In the genomic region with DNA sequence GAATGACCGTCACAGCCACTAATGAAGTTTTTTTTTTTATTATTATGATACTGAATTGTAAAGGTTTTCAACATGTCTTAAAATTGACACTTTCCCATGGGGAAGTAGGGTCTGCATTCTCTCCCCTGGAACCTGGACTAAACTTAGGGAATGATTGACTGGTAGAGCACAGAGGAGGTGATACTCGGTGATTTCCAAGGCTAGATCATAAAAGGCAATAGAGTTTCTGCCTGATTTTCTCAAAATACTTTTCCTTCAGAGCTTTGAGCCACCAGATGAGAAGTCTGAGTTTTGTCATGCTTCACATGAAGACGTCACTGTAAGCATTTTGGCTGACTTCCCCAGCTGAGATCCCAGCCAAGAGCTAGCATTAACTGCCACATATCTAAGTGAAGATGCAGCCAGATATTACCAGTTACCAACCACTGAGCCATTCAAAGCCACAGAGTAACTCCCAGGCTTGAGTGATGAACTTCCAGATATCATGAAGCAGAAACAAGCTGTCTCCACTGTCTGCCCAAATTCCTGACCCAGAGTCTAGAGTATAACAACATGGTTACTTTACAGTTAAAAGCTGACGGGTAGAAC, we compare ENCODE assay signal across 13 cellular contexts.
DNase-seq lines count a peak whose midpoint lies in the region; ATAC-seq, FAIRE-seq and TF ChIP-seq lines count a peak whose summit lies in the region.
"Had no signal": no experiment of that assay in that cellular context is flagged by ENCODE, and none has a peak within 500 bp of the region (broad histone marks: within the 10 kb centered on the region; RNA-seq: fewer than 3 reads in every experiment).

No MANE protein-coding gene starts in this region.

- H2AFZ ChIP-seq in GM12878 (ENCODE audit: control insufficient read depth, low read depth, low read length), result no peak overlapping the region

- H3K36me3 ChIP-seq in GM12878 (ENCODE audit: control insufficient read depth in 2 of 2, insufficient read depth in 2 of 2, low read length in 1 of 2), result no peaks in the 10 kb centered on the region
- H3K36me3 ChIP-seq in sigmoid colon, result no peaks in the 10 kb centered on the region

- BruUV-seq in GM12878 (replicated peaks; lab: Mats Ljungman, UMichigan), result no TSS peak

- no peak for FAIRE-seq in GM12878 (lab: Jason Lieb, UNC)
- FAIRE-seq: endometrium, H54 had no signal

- CTCF ChIA-PET in GM12878 (lab: Yijun Ruan, JAX), result interaction anchor here (1.0 to 2.0 kb wide), 5 partner anchors 11 to 200 kb away, joined by 3 to 5 read pairs (median 4); no protein-coding TSS in a partner anchor

- no peak overlapping the region for H3K27ac ChIP-seq in GM12878 (ENCODE audit: control insufficient read depth, insufficient read depth)
- H3K27ac ChIP-seq in sigmoid colon, result peak overlapping the region in 3 of 4 donors; percentile 59 to 71 (median 67)

- H3K4me3 ChIP-seq in GM12878, result no peak overlapping the region
- no peak overlapping the region for H3K4me3 ChIP-seq in sigmoid colon

- TF ChIP-seq POLR2A in GM12878 (IDR thresholded peaks at IDR 0.05; ENCODE audit: low read depth, low read length) (no peak), sigmoid colon (IDR thresholded peaks at IDR 0.05) (no peak)

- no peaks in the 10 kb centered on the region for H4K20me1 ChIP-seq in GM12878 (ENCODE audit: control insufficient read depth, insufficient read depth)

- intact Hi-C loops in GM12878 (cut with micrococcal nuclease; ENCODE audit: unreplicated experiment) (loop anchor here (1.0 to 5.0 kb wide), 2 partner anchors 72 to 200 kb away; no protein-coding TSS in a partner anchor), left ventricle myocardium superior (cut with micrococcal nuclease) (no loop called here), sigmoid colon (cut with DNase I) (loop anchor here (5.0 kb wide), 1 partner anchor 103 kb away; no protein-coding TSS in a partner anchor)

- H3K9ac ChIP-seq in GM12878 (ENCODE audit: control insufficient read depth, insufficient read depth, low read length), result no peak overlapping the region

- TF ChIP-seq EP300 in GM12878 (IDR thresholded peaks at IDR 0.05; ENCODE audit: borderline replicate concordance in 1 of 2, control insufficient read depth in 1 of 2, low read depth in 2 of 2, low read length in 2 of 2) (no peak), sigmoid colon (IDR thresholded peaks at IDR 0.05) (no peak)

- no peak for TF ChIP-seq RAD21 in GM12878 (IDR thresholded peaks at IDR 0.05; ENCODE audit: insufficient read depth, low read depth, low read length)

- no peaks in the 10 kb centered on the region for H3K9me3 ChIP-seq in GM12878 (replicated peaks; ENCODE audit: control insufficient read depth, insufficient read depth, low read length)
- H3K9me3 ChIP-seq in sigmoid colon, result no peaks in the 10 kb centered on the region

- in situ Hi-C loops in GM12878 (cut with MboI), result no loop called here

- peak; percentile 10; the same call in 2 of the 3 replicates for ATAC-seq in GM12878
- ATAC-seq in left ventricle myocardium superior, result peak; percentile 53
- no peak for ATAC-seq in HG03432 (IDR thresholded peaks at IDR 0.05; ENCODE audit: unreplicated experiment)

- WGBS in GM12878 (ENCODE audit: insufficient coverage, insufficient replicate concordance, low lambda C conversion rate, missing lambda C conversion rate), result 1% methylated on average over 4 of the region's 4 CpGs
- 64 to 68% methylated on average over 4 of the region's 4 CpGs for WGBS in sigmoid colon, 2 donors

- RAD21 ChIA-PET in GM12878 (lab: Charles Lee; ENCODE audit: unreplicated experiment), result interaction anchor here (0.6 to 2.4 kb wide), 6 partner anchors 29 to 197 kb away, joined by 3 to 15 read pairs (median 4); no protein-coding TSS in a partner anchor

- H3K4me1 ChIP-seq in GM12878 (ENCODE audit: control insufficient read depth, insufficient read depth, low read length) (no peaks in the 10 kb centered on the region), sigmoid colon (peaks cover 0 to 23% (median 13%) of the 10 kb centered on the region in 4 donors)

- H3K27me3 ChIP-seq in GM12878 (replicated peaks in 1 of 2; ENCODE audit: control insufficient read depth in 2 of 2, insufficient read depth in 2 of 2, low read length in 1 of 2) (no peaks in the 10 kb centered on the region), sigmoid colon (no peaks in the 10 kb centered on the region)

- no peak for TF ChIP-seq CTCF in GM12878 (IDR thresholded peaks at IDR 0.05 in 2 of 3, conservative IDR thresholded peaks at IDR 0.05 in 1 of 3; ENCODE audit: control insufficient read depth in 2 of 3, extremely low read depth in 1 of 3, insufficient read depth in 1 of 3, low read depth in 3 of 3, low read length in 3 of 3)
- no peak for TF ChIP-seq CTCF in sigmoid colon (IDR thresholded peaks at IDR 0.05)

- H3K4me2 ChIP-seq in GM12878 (ENCODE audit: control insufficient read depth, insufficient read depth), result no peak overlapping the region

- peak; percentile 56 for DNase-seq in HS-5 (ENCODE audit: low read depth)
- no peak for DNase-seq in GM12878 (ENCODE audit: low read depth, low spot score)
- DNase-seq in left ventricle myocardium superior, result peak; percentile 39
- DNase-seq in sigmoid colon, result peak; percentile 86
- no peak for DNase-seq in DMS114 treated with DMSO at 0.1 percent for 48 hours (lab: John Stamatoyannopoulos, UW; ENCODE audit: unreplicated experiment)
- no peak for DNase-seq in GOT3 (lab: John Stamatoyannopoulos, UW)
- DNase-seq in amniotic stem cell (lab: John Stamatoyannopoulos, UW), result no peak
- DNase-seq: activated B cell treated with CpG ODN at 0.5 μM for 24 hours; COR-L47; NK-92 treated with Interleukin-12 subunit alpha and Interleukin-12 subunit beta, amount 100 ng/mL, for 24 hours had no signal

- SMC1A ChIA-PET in GM12878 (lab: Charles Lee; ENCODE audit: uncharacterized antibody, unreplicated experiment), result interaction anchor here (0.5 to 4.4 kb wide), 18 partner anchors 11 to 353 kb away, joined by 3 to 39 read pairs (median 3); no protein-coding TSS in a partner anchor

- no peaks in the 10 kb centered on the region for H3K79me2 ChIP-seq in GM12878 (ENCODE audit: control insufficient read depth, insufficient read depth, low read length)

- POLR2A ChIA-PET in GM12878 (lab: Charles Lee), result interaction anchor here (0.7 to 2.1 kb wide), 3 partner anchors 14 to 75 kb away, joined by 3 to 5 read pairs (median 4); no protein-coding TSS in a partner anchor

TF ChIP-seq in GM12878, 131 proteins besides CTCF, POLR2A, EP300 and RAD21 (continues in another document):
- peak; percentile 51; the same call in 1 of the 2 replicates for TF ChIP-seq ATF7 (IDR thresholded peaks at IDR 0.05; ENCODE audit: low read depth)
- TF ChIP-seq CREB1 (IDR thresholded peaks at IDR 0.05; ENCODE audit: low read depth), result peak; percentile 60; the same call in 1 of the 2 replicates
- TF ChIP-seq HDGF (IDR thresholded peaks at IDR 0.05), result no peak
- peak; percentile 28; the same call in 1 of the 2 replicates for TF ChIP-seq IKZF1 (conservative IDR thresholded peaks at IDR 0.05)
- TF ChIP-seq NFIC (IDR thresholded peaks at IDR 0.05; ENCODE audit: low read depth, low read length), result no peak
- no peak for TF ChIP-seq RBBP5 (conservative IDR thresholded peaks at IDR 0.05)
- no peak for TF ChIP-seq RCOR1 (conservative IDR thresholded peaks at IDR 0.05; ENCODE audit: low read depth, low read length)
- TF ChIP-seq, protein P1, sequence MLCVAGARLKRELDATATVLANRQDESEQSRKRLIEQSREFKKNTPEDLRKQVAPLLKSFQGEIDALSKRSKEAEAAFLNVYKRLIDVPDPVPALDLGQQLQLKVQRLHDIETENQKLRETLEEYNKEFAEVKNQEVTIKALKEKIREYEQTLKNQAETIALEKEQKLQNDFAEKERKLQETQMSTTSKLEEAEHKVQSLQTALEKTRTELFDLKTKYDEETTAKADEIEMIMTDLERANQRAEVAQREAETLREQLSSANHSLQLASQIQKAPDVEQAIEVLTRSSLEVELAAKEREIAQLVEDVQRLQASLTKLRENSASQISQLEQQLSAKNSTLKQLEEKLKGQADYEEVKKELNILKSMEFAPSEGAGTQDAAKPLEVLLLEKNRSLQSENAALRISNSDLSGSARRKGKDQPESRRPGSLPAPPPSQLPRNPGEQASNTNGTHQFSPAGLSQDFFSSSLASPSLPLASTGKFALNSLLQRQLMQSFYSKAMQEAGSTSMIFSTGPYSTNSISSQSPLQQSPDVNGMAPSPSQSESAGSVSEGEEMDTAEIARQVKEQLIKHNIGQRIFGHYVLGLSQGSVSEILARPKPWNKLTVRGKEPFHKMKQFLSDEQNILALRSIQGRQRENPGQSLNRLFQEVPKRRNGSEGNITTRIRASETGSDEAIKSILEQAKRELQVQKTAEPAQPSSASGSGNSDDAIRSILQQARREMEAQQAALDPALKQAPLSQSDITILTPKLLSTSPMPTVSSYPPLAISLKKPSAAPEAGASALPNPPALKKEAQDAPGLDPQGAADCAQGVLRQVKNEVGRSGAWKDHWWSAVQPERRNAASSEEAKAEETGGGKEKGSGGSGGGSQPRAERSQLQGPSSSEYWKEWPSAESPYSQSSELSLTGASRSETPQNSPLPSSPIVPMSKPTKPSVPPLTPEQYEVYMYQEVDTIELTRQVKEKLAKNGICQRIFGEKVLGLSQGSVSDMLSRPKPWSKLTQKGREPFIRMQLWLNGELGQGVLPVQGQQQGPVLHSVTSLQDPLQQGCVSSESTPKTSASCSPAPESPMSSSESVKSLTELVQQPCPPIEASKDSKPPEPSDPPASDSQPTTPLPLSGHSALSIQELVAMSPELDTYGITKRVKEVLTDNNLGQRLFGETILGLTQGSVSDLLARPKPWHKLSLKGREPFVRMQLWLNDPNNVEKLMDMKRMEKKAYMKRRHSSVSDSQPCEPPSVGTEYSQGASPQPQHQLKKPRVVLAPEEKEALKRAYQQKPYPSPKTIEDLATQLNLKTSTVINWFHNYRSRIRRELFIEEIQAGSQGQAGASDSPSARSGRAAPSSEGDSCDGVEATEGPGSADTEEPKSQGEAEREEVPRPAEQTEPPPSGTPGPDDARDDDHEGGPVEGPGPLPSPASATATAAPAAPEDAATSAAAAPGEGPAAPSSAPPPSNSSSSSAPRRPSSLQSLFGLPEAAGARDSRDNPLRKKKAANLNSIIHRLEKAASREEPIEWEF (IDR thresholded peaks at IDR 0.05; ENCODE audit: insufficient replicate concordance, low read depth, low read length), result no peak
- TF ChIP-seq BHLHE40 (IDR thresholded peaks at IDR 0.05; ENCODE audit: borderline replicate concordance in 1 of 2, low read depth in 2 of 2, low read length in 1 of 2), result no peak
- TF ChIP-seq ZNF622 (IDR thresholded peaks at IDR 0.05), result no peak
- TF ChIP-seq, protein P2, sequence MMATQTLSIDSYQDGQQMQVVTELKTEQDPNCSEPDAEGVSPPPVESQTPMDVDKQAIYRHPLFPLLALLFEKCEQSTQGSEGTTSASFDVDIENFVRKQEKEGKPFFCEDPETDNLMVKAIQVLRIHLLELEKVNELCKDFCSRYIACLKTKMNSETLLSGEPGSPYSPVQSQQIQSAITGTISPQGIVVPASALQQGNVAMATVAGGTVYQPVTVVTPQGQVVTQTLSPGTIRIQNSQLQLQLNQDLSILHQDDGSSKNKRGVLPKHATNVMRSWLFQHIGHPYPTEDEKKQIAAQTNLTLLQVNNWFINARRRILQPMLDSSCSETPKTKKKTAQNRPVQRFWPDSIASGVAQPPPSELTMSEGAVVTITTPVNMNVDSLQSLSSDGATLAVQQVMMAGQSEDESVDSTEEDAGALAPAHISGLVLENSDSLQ (IDR thresholded peaks at IDR 0.05), result no peak; the same call in 1 of the 2 replicates

Comparison
In these comparisons a context has a peak if more than half of its experiments do, and no peak if none do; other contexts are left out.
1. DNase-seq: peak in HS-5 (single experiment), left ventricle myocardium superior (single experiment) and sigmoid colon (single experiment); none in GM12878 (single experiment), DMS114 treated with DMSO at 0.1 percent for 48 hours (single experiment), GOT3 (single experiment) and amniotic stem cell (single experiment).